ENCODE assay signal across 22 cellular contexts in the genomic region with DNA sequence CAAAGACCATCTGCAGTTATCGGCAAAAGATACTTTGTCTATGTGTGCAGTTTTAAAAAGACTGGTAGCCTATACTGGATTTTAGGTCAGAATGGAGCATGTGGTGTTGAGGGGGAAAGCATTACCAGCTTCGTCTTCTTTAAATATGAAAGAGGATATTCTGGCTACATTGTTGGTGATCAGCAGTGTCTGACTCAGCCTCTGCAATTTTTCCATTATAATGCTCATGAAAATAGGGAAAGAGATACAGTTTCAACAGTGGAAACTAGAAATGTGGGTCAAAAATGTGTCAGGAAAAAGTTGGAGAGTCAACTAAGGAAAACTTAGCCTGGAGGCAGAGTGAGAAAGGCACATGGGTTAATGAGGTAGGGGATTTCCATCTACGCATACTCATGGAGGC. TPM values are rescaled to one million over a fixed set of nuclear protein-coding genes. Genes with fewer than 3 reads are reported as not detected.
DNase-seq lines count a peak whose midpoint lies in the region; ATAC-seq and TF ChIP-seq lines count a peak whose summit lies in the region.
"Had no signal": no experiment of that assay in that cellular context is flagged by ENCODE, and none has a peak within 500 bp of the region (broad histone marks: within the 10 kb centered on the region; RNA-seq: fewer than 3 reads in every experiment).

No MANE protein-coding gene starts in this region.

- POLR2A ChIA-PET in PC-9 (lab: Charles Lee; ENCODE audit: unreplicated experiment), result no interaction called here

- no peak for ATAC-seq in right cardiac atrium
- ATAC-seq in stimulated activated effector memory CD8-positive, alpha-beta T cell treated with anti-CD3 and anti-CD28 coated beads, Interleukin-12 subunit alpha, Interleukin-12 subunit beta, amount 100 ng/mL, for 72 hours, result no peak

- no peak overlapping the region for H3K4me2 ChIP-seq in PC-9

- CTCF ChIA-PET in PC-9 (lab: Charles Lee), result no interaction called here

- H3K4me1 ChIP-seq in left ventricle myocardium inferior (peaks cover 38% of the 10 kb centered on the region), right cardiac atrium (ENCODE audit: control insufficient read depth, insufficient read depth, low read length) (peaks cover 2% of the 10 kb centered on the region), PC-9 (replicated peaks; ENCODE audit: insufficient read depth) (no peaks in the 10 kb centered on the region)
- H3K4me1 ChIP-seq: BE2C had no signal

- intact Hi-C loops in left ventricle myocardium inferior (cut with micrococcal nuclease), result no loop called here
- intact Hi-C loops in right cardiac atrium (cut with DNase I), result no loop called here
- intact Hi-C loops in dorsolateral prefrontal cortex (cut with DNase I), result no loop called here
- intact Hi-C loops in PC-9 (cut with micrococcal nuclease; ENCODE audit: unreplicated experiment), result no loop called here

- H3K36me3 ChIP-seq in left ventricle myocardium inferior (no peaks in the 10 kb centered on the region), PC-9 (ENCODE audit: low read depth) (no peaks in the 10 kb centered on the region)
- H3K36me3 ChIP-seq: BE2C had no signal

- no peak for TF ChIP-seq CTCF in left ventricle myocardium inferior (IDR thresholded peaks at IDR 0.05; ENCODE audit: borderline replicate concordance)
- TF ChIP-seq CTCF in nephron (IDR thresholded peaks at IDR 0.05; ENCODE audit: unreplicated experiment in 3 of 3), result no peak
- TF ChIP-seq CTCF in dorsolateral prefrontal cortex (IDR thresholded peaks at IDR 0.05 in 54 of 56, conservative IDR thresholded peaks at IDR 0.05 in 2 of 56; ENCODE audit: low read depth in 1 of 56, partially characterized antibody in 56 of 56), result no peak
- no peak for TF ChIP-seq CTCF in PC-9 (conservative IDR thresholded peaks at IDR 0.05)

- BruUV-seq in PC-9 (replicated peaks; lab: Mats Ljungman, UMichigan), result no TSS peak

- H3K4me1 Mint-ChIP-seq in nephron, result peaks cover 35% of the 10 kb centered on the region
- no peaks in the 10 kb centered on the region for H3K4me1 Mint-ChIP-seq in stimulated activated effector memory CD8-positive, alpha-beta T cell treated with anti-CD3 and anti-CD28 coated beads, Interleukin-12 subunit alpha, Interleukin-12 subunit beta, amount 100 ng/mL, for 72 hours

- H3F3A ChIP-seq in PC-9 (ENCODE audit: insufficient read depth, low read depth), result no peaks in the 10 kb centered on the region

- DNase-seq in left ventricle myocardium inferior, result no peak
- DNase-seq in right cardiac atrium, result no peak
- DNase-seq in fibroblast of gingiva (ENCODE audit: low read depth), result peak; percentile 53
- no peak for DNase-seq in stimulated activated effector memory CD8-positive, alpha-beta T cell treated with anti-CD3 and anti-CD28 coated beads, Interleukin-12 subunit alpha, Interleukin-12 subunit beta, amount 100 ng/mL, for 72 hours (ENCODE audit: low spot score in 2 of 2)
- no peak for DNase-seq in NCI-H226
- DNase-seq in dorsolateral prefrontal cortex, result no peak
- no peak for DNase-seq in PC-9
- DNase-seq: BE2C; Calu3; CD4-positive, alpha-beta T cell; Karpas-422; NCI-H1105 treated with DMSO at 0.1 percent for 48 hours; NCI-H187 treated with DMSO at 0.1 percent for 48 hours; NCI-H69; NK-92 treated with Interleukin-12 subunit alpha and Interleukin-12 subunit beta, amount 100 ng/mL, for 24 hours; RPMI8226 had no signal

- no peak overlapping the region for H3K4me3 Mint-ChIP-seq in nephron
- no peak overlapping the region for H3K4me3 Mint-ChIP-seq in stimulated activated effector memory CD8-positive, alpha-beta T cell treated with anti-CD3 and anti-CD28 coated beads, Interleukin-12 subunit alpha, Interleukin-12 subunit beta, amount 100 ng/mL, for 72 hours
- H3K4me3 Mint-ChIP-seq: CD4-positive, alpha-beta T cell had no signal

- H2AFZ ChIP-seq in PC-9, result no peak overlapping the region

- H3K9me2 ChIP-seq in PC-9 (ENCODE audit: insufficient read depth), result no peaks in the 10 kb centered on the region

- no peaks in the 10 kb centered on the region for H3K79me2 ChIP-seq in PC-9 (ENCODE audit: low read depth)

- no peaks in the 10 kb centered on the region for H4K20me1 ChIP-seq in PC-9 (ENCODE audit: insufficient read depth)

- WGBS in right cardiac atrium, result 87% methylated on average over 3 of the region's 3 CpGs

- H3K9me3 Mint-ChIP-seq in nephron, result peaks cover 17% of the 10 kb centered on the region
- peaks cover 9% of the 10 kb centered on the region for H3K9me3 Mint-ChIP-seq in stimulated activated effector memory CD8-positive, alpha-beta T cell treated with anti-CD3 and anti-CD28 coated beads, Interleukin-12 subunit alpha, Interleukin-12 subunit beta, amount 100 ng/mL, for 72 hours

- no peaks in the 10 kb centered on the region for H3K27me3 Mint-ChIP-seq in nephron (ENCODE audit: low read depth)
- H3K27me3 Mint-ChIP-seq: CD4-positive, alpha-beta T cell had no signal

- peaks cover 4% of the 10 kb centered on the region for H3K36me3 Mint-ChIP-seq in nephron (ENCODE audit: low read depth)
- no peaks in the 10 kb centered on the region for H3K36me3 Mint-ChIP-seq in stimulated activated effector memory CD8-positive, alpha-beta T cell treated with anti-CD3 and anti-CD28 coated beads, Interleukin-12 subunit alpha, Interleukin-12 subunit beta, amount 100 ng/mL, for 72 hours

- H3K27ac Mint-ChIP-seq in nephron, result peak overlapping the region in 2 of 3 experiments; percentile 45 to 96
- no peak overlapping the region for H3K27ac Mint-ChIP-seq in stimulated activated effector memory CD8-positive, alpha-beta T cell treated with anti-CD3 and anti-CD28 coated beads, Interleukin-12 subunit alpha, Interleukin-12 subunit beta, amount 100 ng/mL, for 72 hours
- H3K27ac Mint-ChIP-seq: CD4-positive, alpha-beta T cell had no signal

- H3K27me3 ChIP-seq in left ventricle myocardium inferior (ENCODE audit: low read depth) (no peaks in the 10 kb centered on the region), right cardiac atrium (ENCODE audit: control insufficient read depth, insufficient read depth) (no peaks in the 10 kb centered on the region), dorsolateral prefrontal cortex (no peaks in the 10 kb centered on the region), PC-9 (ENCODE audit: insufficient read depth, low read depth) (no peaks in the 10 kb centered on the region)
- H3K27me3 ChIP-seq: BE2C had no signal

- H3K27ac ChIP-seq in left ventricle myocardium inferior (replicated peaks), result peak overlapping the region; percentile 70
- H3K27ac ChIP-seq in right cardiac atrium (ENCODE audit: low read length), result no peak overlapping the region
- H3K27ac ChIP-seq in dorsolateral prefrontal cortex, result no peak overlapping the region
- no peak overlapping the region for H3K27ac ChIP-seq in PC-9
- H3K27ac ChIP-seq: 22Rv1 had no signal

- H3K9me3 ChIP-seq in left ventricle myocardium inferior (replicated peaks), result peaks cover 43% of the 10 kb centered on the region
- no peaks in the 10 kb centered on the region for H3K9me3 ChIP-seq in right cardiac atrium (ENCODE audit: control insufficient read depth, low read length)
- H3K9me3 ChIP-seq in PC-9 (ENCODE audit: insufficient read depth, low read depth), result no peaks in the 10 kb centered on the region
- H3K9me3 ChIP-seq: BE2C had no signal

- H3K4me3 ChIP-seq in left ventricle myocardium inferior (no peak overlapping the region), right cardiac atrium (ENCODE audit: low read length) (no peak overlapping the region), dorsolateral prefrontal cortex (no peak overlapping the region), PC-9 (no peak overlapping the region)
- H3K4me3 ChIP-seq: HAP-1 had no signal

RNA-seq across cellular contexts. Expression of a gene that starts 45.2 kb away (rescaled TPM):
- total RNA-seq in left ventricle myocardium inferior (not detected), right cardiac atrium (not detected), dorsolateral prefrontal cortex (1 to 10 TPM in 49 of 120 experiments, under 1 TPM in 65, not detected in 6; 0.21 to 3.4 (median 0.93) TPM), PC-9 (2021) (not detected in 2 replicates)
- not detected for polyA plus RNA-seq in right cardiac atrium
- total RNA-seq: Calu3; CD4-positive, alpha-beta T cell; HT-29; OCI-LY7 had no signal
- polyA plus RNA-seq: AG04450 had no signal
